28 cellular contexts compared by ENCODE assay signal in the genomic region with DNA sequence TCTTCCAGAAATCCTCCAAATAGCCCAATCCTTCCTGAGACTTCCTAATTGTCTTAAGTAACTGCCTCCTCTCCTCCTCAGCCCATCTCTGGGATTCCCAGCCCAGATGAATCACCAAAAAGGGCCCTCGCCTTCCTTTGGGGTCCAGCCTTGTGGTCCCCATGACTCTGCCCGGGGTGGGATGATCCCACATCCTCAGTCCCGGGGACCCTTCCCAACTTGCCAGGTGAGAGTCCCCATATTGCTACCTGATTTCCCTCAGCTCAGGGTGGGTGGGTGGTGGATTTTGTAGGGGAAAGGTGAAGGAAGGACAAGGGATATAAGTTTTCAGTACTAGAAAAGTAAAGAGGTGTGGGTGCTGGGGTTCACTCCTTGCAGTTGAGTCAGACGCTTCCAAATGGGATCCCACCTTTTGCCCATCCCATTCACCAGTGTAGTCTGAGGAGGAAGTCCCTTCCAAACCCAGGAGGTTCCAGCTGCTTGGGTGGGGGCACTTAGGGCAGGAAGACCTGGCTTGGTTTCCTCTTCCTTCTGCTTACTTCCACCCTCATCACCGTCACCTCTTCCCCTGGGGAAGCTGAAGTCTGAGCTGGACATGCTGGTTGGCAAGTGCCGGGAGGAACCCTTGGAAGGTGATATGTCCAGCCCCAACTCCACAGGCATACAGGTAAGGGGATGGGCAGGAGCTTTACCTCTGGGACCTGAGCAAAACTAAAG. TPM values are rescaled to one million over a fixed set of nuclear protein-coding genes. Genes with fewer than 3 reads are reported as not detected.
DNase-seq lines count a peak whose midpoint lies in the region; ATAC-seq lines count a peak whose summit lies in the region.
"Had no signal": no experiment of that assay in that cellular context is flagged by ENCODE, and none has a peak within 500 bp of the region (broad histone marks: within the 10 kb centered on the region; RNA-seq: fewer than 3 reads in every experiment).

No MANE protein-coding gene starts in this region.

- no peak overlapping the region for H3K4me3 Mint-ChIP-seq in activated naive CD8-positive, alpha-beta T cell treated with anti-CD3 and anti-CD28 coated beads, Interleukin-2, amount 10 ng/mL, durations not matched to agents 7 days and 5 days
- H3K4me3 Mint-ChIP-seq in activated naive CD8-positive, alpha-beta T cell treated with anti-CD3 and anti-CD28 coated beads, Interleukin-2, amount 50 U/mL, for 24 hours = no peak overlapping the region
- H3K4me3 Mint-ChIP-seq in naive thymus-derived CD4-positive, alpha-beta T cell = peak overlapping the region in 2 of 10 donors; percentile 5 to 24
- no peak overlapping the region for H3K4me3 Mint-ChIP-seq in stimulated activated naive B cell treated with anti-CD40 and anti-IgM and Interleukin-4, amounts not matched to agents 10 μg/mL and 1 μg/mL and 100 μg/mL, for 72 hours
- H3K4me3 Mint-ChIP-seq: activated CD4-positive, alpha-beta T cell treated with anti-CD3 and anti-CD28 coated beads for 36 hours; activated naive CD8-positive, alpha-beta T cell; activated T-helper 17 cell treated with anti-CD3 and anti-CD28 coated beads, Interleukin-2, amount 50 U/mL, for 72 hours; CD8-positive, alpha-beta T cell; HFFc6; T-helper 2 cell treated with Interferon-gamma antibody and Interleukin-4, amounts not matched to agents 5 μg/mL and 100 μg/mL, for 36 hours had no signal

- POLR2A ChIA-PET in activated naive CD8-positive, alpha-beta T cell treated with anti-CD3 and anti-CD28 coated beads, Interleukin-2, amount 10 ng/mL, durations not matched to agents 7 days and 5 days (lab: Charles Lee) = interaction anchor here (0.7 to 9.9 kb wide), 2 partner anchors 12 to 32 kb away, joined by 3 to 119 read pairs; partner anchors contain the start of gene ARHGAP9
- POLR2A ChIA-PET in naive thymus-derived CD4-positive, alpha-beta T cell (lab: Charles Lee) = interaction anchor here (0.7 to 2.1 kb wide), 7 partner anchors 9 to 53 kb away, joined by 3 to 14 read pairs (median 5); partner anchors contain the start of genes ARHGAP9, INHBE and MARS1

- H3K36me3 Mint-ChIP-seq in activated naive CD8-positive, alpha-beta T cell treated with anti-CD3 and anti-CD28 coated beads, Interleukin-2, amount 10 ng/mL, durations not matched to agents 7 days and 5 days = peaks cover 20% of the 10 kb centered on the region
- H3K36me3 Mint-ChIP-seq in activated naive CD8-positive, alpha-beta T cell treated with anti-CD3 and anti-CD28 coated beads, Interleukin-2, amount 50 U/mL, for 24 hours (ENCODE audit: low read depth) = peaks cover 8% of the 10 kb centered on the region
- H3K36me3 Mint-ChIP-seq in naive thymus-derived CD4-positive, alpha-beta T cell = peaks cover 11 to 25% (median 15%) of the 10 kb centered on the region in 5 donors
- peaks cover 19 to 35% of the 10 kb centered on the region in 2 donors for H3K36me3 Mint-ChIP-seq in stimulated activated naive B cell treated with anti-CD40 and anti-IgM and Interleukin-4, amounts not matched to agents 10 μg/mL and 1 μg/mL and 100 μg/mL, for 72 hours

- intact Hi-C loops in naive thymus-derived CD4-positive, alpha-beta T cell (cut with micrococcal nuclease) = no loop called here

- H3K4me3 ChIP-seq in naive thymus-derived CD4-positive, alpha-beta T cell (ENCODE audit: low read length) = no peak overlapping the region
- H3K4me3 ChIP-seq: ascending aorta, cardiac muscle cell, colonic mucosa, psoas muscle, tibial artery had no signal

- H3K27ac Mint-ChIP-seq in activated naive CD8-positive, alpha-beta T cell treated with anti-CD3 and anti-CD28 coated beads, Interleukin-2, amount 10 ng/mL, durations not matched to agents 7 days and 5 days = peak overlapping the region; percentile 17
- H3K27ac Mint-ChIP-seq in activated naive CD8-positive, alpha-beta T cell treated with anti-CD3 and anti-CD28 coated beads, Interleukin-2, amount 50 U/mL, for 24 hours = no peak overlapping the region
- peak overlapping the region in 6 of 9 donors; percentile 5 to 76 (median 52) for H3K27ac Mint-ChIP-seq in naive thymus-derived CD4-positive, alpha-beta T cell
- H3K27ac Mint-ChIP-seq in stimulated activated naive B cell treated with anti-CD40 and anti-IgM and Interleukin-4, amounts not matched to agents 10 μg/mL and 1 μg/mL and 100 μg/mL, for 72 hours = peak overlapping the region; percentile 21
- H3K27ac Mint-ChIP-seq: activated CD4-positive, alpha-beta T cell treated with anti-CD3 and anti-CD28 coated beads for 36 hours; activated naive CD8-positive, alpha-beta T cell; activated T-helper 17 cell treated with anti-CD3 and anti-CD28 coated beads, Interleukin-2, amount 50 U/mL, for 72 hours; CD8-positive, alpha-beta T cell; HFFc6; T-helper 2 cell treated with Interferon-gamma antibody and Interleukin-4, amounts not matched to agents 5 μg/mL and 100 μg/mL, for 36 hours had no signal

- peaks cover 8% of the 10 kb centered on the region for H3K27me3 Mint-ChIP-seq in activated naive CD8-positive, alpha-beta T cell treated with anti-CD3 and anti-CD28 coated beads, Interleukin-2, amount 10 ng/mL, durations not matched to agents 7 days and 5 days
- peaks cover 6% of the 10 kb centered on the region for H3K27me3 Mint-ChIP-seq in activated naive CD8-positive, alpha-beta T cell treated with anti-CD3 and anti-CD28 coated beads, Interleukin-2, amount 50 U/mL, for 24 hours
- peaks cover 0 to 17% (median 7%) of the 10 kb centered on the region in 5 donors for H3K27me3 Mint-ChIP-seq in naive thymus-derived CD4-positive, alpha-beta T cell
- no peaks in the 10 kb centered on the region for H3K27me3 Mint-ChIP-seq in stimulated activated naive B cell treated with anti-CD40 and anti-IgM and Interleukin-4, amounts not matched to agents 10 μg/mL and 1 μg/mL and 100 μg/mL, for 72 hours
- H3K27me3 Mint-ChIP-seq: activated naive CD8-positive, alpha-beta T cell had no signal

- no peak overlapping the region for H3K27ac ChIP-seq in naive thymus-derived CD4-positive, alpha-beta T cell (ENCODE audit: low read depth, low read length)
- H3K27ac ChIP-seq: ascending aorta, cardiac muscle cell, colonic mucosa, psoas muscle, tibial artery had no signal

- H3K27me3 ChIP-seq in naive thymus-derived CD4-positive, alpha-beta T cell (ENCODE audit: control insufficient read depth in 2 of 2, insufficient read depth in 2 of 2, low read length in 2 of 2) = no peaks in the 10 kb centered on the region
- H3K27me3 ChIP-seq: ascending aorta had no signal

- no peaks in the 10 kb centered on the region for H3K9me3 Mint-ChIP-seq in activated naive CD8-positive, alpha-beta T cell treated with anti-CD3 and anti-CD28 coated beads, Interleukin-2, amount 10 ng/mL, durations not matched to agents 7 days and 5 days
- no peaks in the 10 kb centered on the region for H3K9me3 Mint-ChIP-seq in activated naive CD8-positive, alpha-beta T cell treated with anti-CD3 and anti-CD28 coated beads, Interleukin-2, amount 50 U/mL, for 24 hours
- H3K9me3 Mint-ChIP-seq in naive thymus-derived CD4-positive, alpha-beta T cell = no peaks in the 10 kb centered on the region
- no peaks in the 10 kb centered on the region for H3K9me3 Mint-ChIP-seq in stimulated activated naive B cell treated with anti-CD40 and anti-IgM and Interleukin-4, amounts not matched to agents 10 μg/mL and 1 μg/mL and 100 μg/mL, for 72 hours
- H3K9me3 Mint-ChIP-seq: activated T-helper 17 cell treated with anti-CD3 and anti-CD28 coated beads, Interleukin-2, amount 50 U/mL, for 72 hours; CD8-positive, alpha-beta T cell; HFFc6; T-helper 2 cell treated with Interferon-gamma antibody and Interleukin-4, amounts not matched to agents 5 μg/mL and 100 μg/mL, for 36 hours had no signal

- peaks cover 0 to 30% (median 0%) of the 10 kb centered on the region in 3 experiments for H3K36me3 ChIP-seq in naive thymus-derived CD4-positive, alpha-beta T cell (ENCODE audit: control insufficient read depth in 2 of 3, insufficient read depth in 3 of 3, low read length in 3 of 3)
- H3K36me3 ChIP-seq: ascending aorta, cardiac muscle cell, colonic mucosa, tibial artery had no signal

- peaks cover 20 to 25% of the 10 kb centered on the region in 2 donors for H3K4me1 ChIP-seq in naive thymus-derived CD4-positive, alpha-beta T cell (ENCODE audit: control insufficient read depth in 2 of 2, insufficient read depth in 2 of 2, low read length in 2 of 2)

- CTCF ChIA-PET in naive thymus-derived CD4-positive, alpha-beta T cell (lab: Charles Lee) = interaction anchor here (0.6 to 2.5 kb wide), 4 partner anchors 12 to 725 kb away, joined by 3 to 10 read pairs (median 4); no protein-coding TSS in a partner anchor

- H3K9me3 ChIP-seq in naive thymus-derived CD4-positive, alpha-beta T cell (ENCODE audit: control insufficient read depth in 2 of 3, low read length in 3 of 3) = no peaks in the 10 kb centered on the region
- H3K9me3 ChIP-seq: ascending aorta, colonic mucosa, psoas muscle, tibial artery had no signal

- ATAC-seq in activated naive CD8-positive, alpha-beta T cell treated with anti-CD3 and anti-CD28 coated beads, Interleukin-2, amount 10 ng/mL, durations not matched to agents 7 days and 5 days (ENCODE audit: low read depth) = no peak
- no peak for ATAC-seq in activated naive CD8-positive, alpha-beta T cell treated with anti-CD3 and anti-CD28 coated beads, Interleukin-2, amount 50 U/mL, for 24 hours
- ATAC-seq in naive thymus-derived CD4-positive, alpha-beta T cell = no peak
- ATAC-seq in stimulated activated naive B cell treated with anti-CD40 and anti-IgM and Interleukin-4, amounts not matched to agents 10 μg/mL and 1 μg/mL and 100 μg/mL, for 72 hours (replicated peaks) = no peak
- ATAC-seq in HG02840 (IDR thresholded peaks at IDR 0.05; ENCODE audit: low FRiP score, unreplicated experiment) = no peak
- ATAC-seq: activated CD4-positive, alpha-beta T cell treated with anti-CD3 and anti-CD28 coated beads for 36 hours; activated T-helper 17 cell treated with anti-CD3 and anti-CD28 coated beads, Interleukin-2, amount 50 U/mL, for 72 hours; CD8-positive, alpha-beta T cell; left colon; psoas muscle; sciatic nerve had no signal

- DNase-seq in activated naive CD8-positive, alpha-beta T cell treated with anti-CD3 and anti-CD28 coated beads, Interleukin-2, amount 10 ng/mL, durations not matched to agents 7 days and 5 days = no peak
- no peak for DNase-seq in activated naive CD8-positive, alpha-beta T cell treated with anti-CD3 and anti-CD28 coated beads, Interleukin-2, amount 50 U/mL, for 24 hours
- DNase-seq in naive thymus-derived CD4-positive, alpha-beta T cell = no peak
- DNase-seq in stimulated activated naive B cell treated with anti-CD40 and anti-IgM and Interleukin-4, amounts not matched to agents 10 μg/mL and 1 μg/mL and 100 μg/mL, for 72 hours = no peak
- no peak for DNase-seq in T-helper 9 cell
- DNase-seq: activated CD4-positive, alpha-beta T cell treated with anti-CD3 and anti-CD28 coated beads for 36 hours; CD8-positive, alpha-beta T cell; colonic mucosa; effector memory CD4-positive, alpha-beta T cell; erythroblast; GOT3; HFFc6; left colon; NCI-H2107; occipital lobe; psoas muscle; Right ventricle myocardium superior; stimulated activated CD4-positive, alpha-beta T cell treated with anti-CD3 and anti-CD28 coated beads, Interleukin-12 subunit alpha, Interleukin-12 subunit beta, amount 100 ng/mL, for 4 hours; stimulated activated CD4-positive, alpha-beta T cell treated with anti-CD3 and anti-CD28 coated beads, Interleukin-2, amount 100 ng/mL, for 48 hours; tibial artery had no signal

- H3K4me1 Mint-ChIP-seq in activated naive CD8-positive, alpha-beta T cell treated with anti-CD3 and anti-CD28 coated beads, Interleukin-2, amount 10 ng/mL, durations not matched to agents 7 days and 5 days = peaks cover 27% of the 10 kb centered on the region
- H3K4me1 Mint-ChIP-seq in activated naive CD8-positive, alpha-beta T cell treated with anti-CD3 and anti-CD28 coated beads, Interleukin-2, amount 50 U/mL, for 24 hours = peaks cover 33% of the 10 kb centered on the region
- peaks cover 30 to 49% (median 39%) of the 10 kb centered on the region in 7 donors for H3K4me1 Mint-ChIP-seq in naive thymus-derived CD4-positive, alpha-beta T cell
- peaks cover 38 to 43% of the 10 kb centered on the region in 2 donors for H3K4me1 Mint-ChIP-seq in stimulated activated naive B cell treated with anti-CD40 and anti-IgM and Interleukin-4, amounts not matched to agents 10 μg/mL and 1 μg/mL and 100 μg/mL, for 72 hours

RNA-seq across cellular contexts. Expression of gene GLI1, which starts 5.6 kb away (rescaled TPM):
- total RNA-seq in activated naive CD8-positive, alpha-beta T cell treated with anti-CD3 and anti-CD28 coated beads, Interleukin-2, amount 10 ng/mL, durations not matched to agents 7 days and 5 days = under 1 TPM; 0.54 to 0.86 TPM
- 1 to 10 TPM in 2 of 5 experiments, under 1 TPM in 3; 0.39 to 1.4 (median 0.45) TPM for total RNA-seq in naive thymus-derived CD4-positive, alpha-beta T cell
- polyA plus RNA-seq in naive thymus-derived CD4-positive, alpha-beta T cell = not detected

RNA-seq across cellular contexts. Expression of gene INHBE, which starts 10.1 kb away (rescaled TPM):
- total RNA-seq in activated naive CD8-positive, alpha-beta T cell treated with anti-CD3 and anti-CD28 coated beads, Interleukin-2, amount 10 ng/mL, durations not matched to agents 7 days and 5 days = not detected
- total RNA-seq in naive thymus-derived CD4-positive, alpha-beta T cell = under 1 TPM in 1 of 5 experiments, not detected in 4; 0.12 TPM
- polyA plus RNA-seq in naive thymus-derived CD4-positive, alpha-beta T cell = not detected
- total RNA-seq: activated T-helper 17 cell treated with anti-CD3 and anti-CD28 coated beads, Interleukin-2, amount 50 U/mL, for 72 hours; ascending aorta; CD8-positive, alpha-beta T cell; left colon; occipital lobe; Right ventricle myocardium superior; sciatic nerve had no signal

RNA-seq across cellular contexts. Expression of gene ARHGAP9, which starts 14.5 kb away (rescaled TPM):
- total RNA-seq in activated naive CD8-positive, alpha-beta T cell treated with anti-CD3 and anti-CD28 coated beads, Interleukin-2, amount 10 ng/mL, durations not matched to agents 7 days and 5 days = 100 to 1,000 TPM; 282 to 304 TPM
- 100 to 1,000 TPM; 201 to 366 (median 347) TPM for total RNA-seq in naive thymus-derived CD4-positive, alpha-beta T cell
- 100 to 1,000 TPM; 198 to 283 TPM for polyA plus RNA-seq in naive thymus-derived CD4-positive, alpha-beta T cell
- polyA plus RNA-seq: cardiac muscle cell had no signal

RNA-seq across cellular contexts. Expression of gene MARS1, which starts 22.7 kb away (rescaled TPM):
- 100 to 1,000 TPM; 293 to 306 TPM for total RNA-seq in activated naive CD8-positive, alpha-beta T cell treated with anti-CD3 and anti-CD28 coated beads, Interleukin-2, amount 10 ng/mL, durations not matched to agents 7 days and 5 days
- total RNA-seq in naive thymus-derived CD4-positive, alpha-beta T cell = 100 to 1,000 TPM; 178 to 229 (median 197) TPM
- 100 to 1,000 TPM in 1 of 2 donors, 10 to 100 TPM in 1; 86.0 to 118 TPM for polyA plus RNA-seq in naive thymus-derived CD4-positive, alpha-beta T cell

RNA-seq across cellular contexts. Expression of gene INHBC, which starts 30.6 kb away (rescaled TPM):
- total RNA-seq in activated naive CD8-positive, alpha-beta T cell treated with anti-CD3 and anti-CD28 coated beads, Interleukin-2, amount 10 ng/mL, durations not matched to agents 7 days and 5 days = under 1 TPM in 1 of 2 experiments, not detected in 1; 0.14 TPM
- total RNA-seq in naive thymus-derived CD4-positive, alpha-beta T cell = under 1 TPM in 1 of 5 experiments, not detected in 4; 0.16 TPM
- not detected for polyA plus RNA-seq in naive thymus-derived CD4-positive, alpha-beta T cell
- total RNA-seq: activated CD4-positive, alpha-beta T cell treated with anti-CD3 and anti-CD28 coated beads for 36 hours; activated T-helper 17 cell treated with anti-CD3 and anti-CD28 coated beads, Interleukin-2, amount 50 U/mL, for 72 hours; ascending aorta; colonic mucosa; HFFc6; HT-29; left colon; occipital lobe; Right ventricle myocardium superior; sciatic nerve had no signal
- polyA plus RNA-seq: cardiac muscle cell had no signal
